ENCODE assay signal across 8 cellular contexts in genomic region chr19:21483589-21484170, GRCh38. TPM values are rescaled to one million over a fixed set of nuclear protein-coding genes. Genes with fewer than 3 reads are reported as not detected.
DNase-seq lines count a peak whose midpoint lies in the region; ATAC-seq and TF ChIP-seq lines count a peak whose summit lies in the region.

No MANE protein-coding gene starts in this region.

- ATAC-seq in naive B cell (ENCODE audit: low read depth in 2 of 2) = peak; percentile 66 to 67
- ATAC-seq in GM18861 (IDR thresholded peaks at IDR 0.05; ENCODE audit: unreplicated experiment) = no peak
- no peak for ATAC-seq in HG03432 (IDR thresholded peaks at IDR 0.05; ENCODE audit: unreplicated experiment)

- H3K36me3 Mint-ChIP-seq in naive B cell = no peaks in the 10 kb centered on the region

- no peaks in the 10 kb centered on the region for H3K4me1 ChIP-seq in stomach

- TF ChIP-seq EP300 in stomach (IDR thresholded peaks at IDR 0.05) = no peak

- H3K27ac ChIP-seq in WERI-Rb-1 = no peak overlapping the region
- peak overlapping the region in 1 of 5 donors; percentile 60 for H3K27ac ChIP-seq in stomach

- peak overlapping the region in 3 of 8 donors; percentile 39 to 58 (median 39) for H3K4me3 Mint-ChIP-seq in naive B cell

- no peak for TF ChIP-seq POLR2A in stomach (IDR thresholded peaks at IDR 0.05)

- intact Hi-C loops in stomach (cut with DNase I; ENCODE audit: low total_unique reads) = loop anchor here (5.0 kb wide), 1 partner anchor 281 kb away; no protein-coding TSS in a partner anchor

- DNase-seq in GM20000 (ENCODE audit: low spot score) (peak; percentile 82), WERI-Rb-1 (peak; percentile 78), naive B cell (peak; percentile 17), stomach (peak; percentile 60), NCI-H1436 treated with DMSO at 0.1 percent for 48 hours (lab: John Stamatoyannopoulos, UW) (no peak)
- peak; percentile 10 for DNase-seq in central memory CD4-positive, alpha-beta T cell

- peak overlapping the region in 2 of 6 donors; percentile 68 to 91 for H3K27ac Mint-ChIP-seq in naive B cell

- H3K27me3 ChIP-seq in WERI-Rb-1 (ENCODE audit: insufficient read depth, low read depth, severe bottlenecking) (no peaks in the 10 kb centered on the region), stomach (no peaks in the 10 kb centered on the region)

- H3K4me1 Mint-ChIP-seq in naive B cell = peaks cover 0 to 7% (median 0%) of the 10 kb centered on the region in 3 donors

- H3K36me3 ChIP-seq in WERI-Rb-1 = no peaks in the 10 kb centered on the region
- H3K36me3 ChIP-seq in stomach = no peaks in the 10 kb centered on the region

- 72 to 84% (median 78%) methylated on average over 36 to 43 of the region's 43 CpGs for WGBS in stomach, 5 donors

- H3K27me3 Mint-ChIP-seq in naive B cell = no peaks in the 10 kb centered on the region

- TF ChIP-seq CTCF in GM20000 (IDR thresholded peaks at IDR 0.05; ENCODE audit: extremely low read depth, missing control alignments) (peak; percentile 47), WERI-Rb-1 (IDR thresholded peaks at IDR 0.05; ENCODE audit: low read depth, low read length) (peak; percentile 93), stomach (IDR thresholded peaks at IDR 0.05) (peak in 5 of 7 experiments; percentile 54 to 75 (median 59))

- peaks cover 0 to 16% (median 7%) of the 10 kb centered on the region in 7 donors for H3K9me3 Mint-ChIP-seq in naive B cell

- H3K4me3 ChIP-seq in WERI-Rb-1 (ENCODE audit: low read depth, low read length) = no peak overlapping the region
- peak overlapping the region in 1 of 4 donors; percentile 23 for H3K4me3 ChIP-seq in stomach

- H3K9me3 ChIP-seq in WERI-Rb-1 (ENCODE audit: severe bottlenecking) = no peaks in the 10 kb centered on the region
- peaks cover 0 to 40% (median 0%) of the 10 kb centered on the region in 4 donors for H3K9me3 ChIP-seq in stomach

RNA-seq across cellular contexts. Expression of gene ZNF429, which starts 21.7 kb away (rescaled TPM):
- 10 to 100 TPM; 21.3 to 31.8 (median 25.9) TPM for polyA plus RNA-seq in naive B cell (ENCODE audit: low read depth in 6 of 6)
- 10 to 100 TPM in 3 of 5 donors, 1 to 10 TPM in 2; 5.4 to 28.6 (median 10.3) TPM for total RNA-seq in stomach
- 1 to 10 TPM; 2.7 to 7.5 (median 3.5) TPM for polyA plus RNA-seq in stomach

Comparison
In these comparisons a context has a peak if more than half of its experiments do, and no peak if none do; other contexts are left out.
1. ATAC-seq: peak in naive B cell (2 of 2); none in GM18861 (single experiment) and HG03432 (single experiment).
2. Peak in every context shown above with its lines, with median percentiles within 50 percentile points of each other: CTCF ChIP-seq.